In the genomic region with DNA sequence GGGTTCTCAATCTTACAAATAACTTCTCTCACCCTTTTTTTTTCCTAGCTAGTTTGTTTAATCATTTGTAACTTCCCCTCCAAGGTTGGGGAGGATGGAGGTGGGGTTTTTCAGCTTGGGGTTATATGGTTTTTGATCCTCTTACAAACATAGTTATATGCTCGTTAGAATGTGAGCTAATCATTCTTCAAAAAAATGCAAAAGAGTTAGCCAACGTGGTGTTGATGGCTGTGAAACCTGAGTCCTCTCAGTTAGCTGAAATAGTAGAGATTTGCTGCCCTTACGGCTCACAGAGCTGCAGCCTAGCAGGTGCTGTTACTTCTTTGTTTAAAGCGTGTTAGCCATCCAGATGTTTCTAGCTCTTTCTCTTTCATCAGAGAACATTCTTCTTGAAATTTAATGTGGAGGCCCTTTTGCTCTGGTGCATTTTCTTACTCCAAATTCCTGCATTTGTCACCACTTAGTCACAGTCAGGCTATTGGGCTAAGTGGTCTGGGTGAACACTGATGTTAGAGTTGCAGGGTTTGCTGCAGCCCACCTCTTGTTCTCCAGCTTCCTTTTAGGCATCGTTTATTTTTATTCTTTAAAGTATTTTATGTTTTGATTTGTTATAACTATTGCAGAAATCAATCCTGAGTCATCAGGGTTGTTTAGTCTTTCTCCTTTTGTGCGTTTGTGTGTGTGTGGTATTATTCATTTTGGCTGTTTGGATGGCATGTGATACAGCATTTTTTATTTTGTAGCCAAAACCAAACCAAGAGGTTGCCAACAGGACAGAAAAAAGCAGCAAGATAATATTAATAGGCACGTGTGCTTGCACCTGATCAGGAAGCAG, we compare ENCODE assay signal across 8 cellular contexts. TPM values are rescaled to one million over a fixed set of nuclear protein-coding genes. Genes with fewer than 3 reads are reported as not detected.
DNase-seq lines count a peak whose midpoint lies in the region; ATAC-seq and TF ChIP-seq lines count a peak whose summit lies in the region.

No MANE protein-coding gene starts in this region.

- peak; percentile 97 for ATAC-seq in GM18511 (IDR thresholded peaks at IDR 0.05; ENCODE audit: unreplicated experiment)
- no peak for ATAC-seq in Right ventricle myocardium superior (ENCODE audit: poor library complexity)

- no peaks in the 10 kb centered on the region for H3K9me3 Mint-ChIP-seq in HFFc6

- H3K27me3 Mint-ChIP-seq in HFFc6 (ENCODE audit: insufficient read depth) = no peaks in the 10 kb centered on the region; the same call in none of the 2 replicates

- peak; percentile 80 for DNase-seq in HFFc6
- DNase-seq in RPMI8226 = no peak
- DNase-seq in activated naive CD4-positive, alpha-beta T cell treated with Interleukin-2 at 50 U/mL for 16 hours = no peak
- DNase-seq in Right ventricle myocardium superior = no peak
- no peak for DNase-seq in ascending aorta (ENCODE audit: low spot score in 2 of 2)

- H3K9ac ChIP-seq in OCI-LY3 (ENCODE audit: low read length) = peak overlapping the region; percentile 42

- intact Hi-C loops in Right ventricle myocardium superior (cut with DNase I) = no loop called here
- intact Hi-C loops in ascending aorta (cut with DNase I) = no loop called here

- TF ChIP-seq CTCF in HFFc6 (IDR thresholded peaks at IDR 0.05) = no peak
- no peak for TF ChIP-seq CTCF in OCI-LY3 (IDR thresholded peaks at IDR 0.05; ENCODE audit: low read depth, low read length)
- no peak for TF ChIP-seq CTCF in ascending aorta (IDR thresholded peaks at IDR 0.05)

- H3K4me3 ChIP-seq in OCI-LY3 (ENCODE audit: low read length) (peak overlapping the region; percentile 66), mesodermal cell (ENCODE audit: extremely low read depth, insufficient read depth, low read length, poor library complexity, severe bottlenecking) (no peak overlapping the region), ascending aorta (no peak overlapping the region)

- H3K9me3 ChIP-seq in OCI-LY3 (ENCODE audit: insufficient read depth, low read length) = no peaks in the 10 kb centered on the region
- H3K9me3 ChIP-seq in mesodermal cell (ENCODE audit: control insufficient read depth, low read length) = no peaks in the 10 kb centered on the region
- H3K9me3 ChIP-seq in ascending aorta = no peaks in the 10 kb centered on the region

- H3K36me3 Mint-ChIP-seq in HFFc6 (ENCODE audit: low read depth) = no peaks in the 10 kb centered on the region

- H3K4me2 ChIP-seq in OCI-LY3 (ENCODE audit: low read length) = peak overlapping the region; percentile 85

- H3K27ac Mint-ChIP-seq in HFFc6 = peak overlapping the region; percentile 78

- peak overlapping the region; percentile 80 for H3K4me3 Mint-ChIP-seq in HFFc6

- peaks cover 97% of the 10 kb centered on the region for H3K79me2 ChIP-seq in OCI-LY3 (ENCODE audit: low read length)

- H4K20me1 ChIP-seq in OCI-LY3 (ENCODE audit: insufficient read depth, low read length) = no peaks in the 10 kb centered on the region

- peaks cover 96% of the 10 kb centered on the region for H3K4me1 Mint-ChIP-seq in HFFc6 (ENCODE audit: low read depth)

- H3K36me3 ChIP-seq in OCI-LY3 (replicated peaks; ENCODE audit: low read depth, low read length) (no peaks in the 10 kb centered on the region), mesodermal cell (ENCODE audit: control insufficient read depth, insufficient read depth, low read length) (no peaks in the 10 kb centered on the region), ascending aorta (no peaks in the 10 kb centered on the region)

- H3K27ac ChIP-seq in OCI-LY3 (ENCODE audit: low read length) = peak overlapping the region; percentile 89
- H3K27ac ChIP-seq in mesodermal cell (ENCODE audit: low read depth, low read length, severe bottlenecking) = peak overlapping the region; percentile 78
- H3K27ac ChIP-seq in ascending aorta = no peak overlapping the region

- 47 to 54% methylated on average over 4 of the region's 7 CpGs for WGBS in mesodermal cell (ENCODE audit: insufficient coverage in 2 of 2), 2 experiments

- H3K27me3 ChIP-seq in OCI-LY3 (ENCODE audit: low read depth, low read length) = no peaks in the 10 kb centered on the region
- H3K27me3 ChIP-seq in ascending aorta = no peaks in the 10 kb centered on the region

- H3K4me1 ChIP-seq in OCI-LY3 (ENCODE audit: low read length) = peaks cover 53% of the 10 kb centered on the region
- peaks cover 50% of the 10 kb centered on the region for H3K4me1 ChIP-seq in mesodermal cell (ENCODE audit: control insufficient read depth, insufficient read depth, low read length, poor library complexity, severe bottlenecking)
- peaks cover 0 to 25% of the 10 kb centered on the region in 2 donors for H3K4me1 ChIP-seq in ascending aorta

- no peak overlapping the region for H2AFZ ChIP-seq in OCI-LY3 (ENCODE audit: low read depth, low read length)

RNA-seq across cellular contexts. Expression of a gene that starts 41.1 kb away (rescaled TPM):
- 10 to 100 TPM; 57.0 to 58.7 (median 57.8) TPM for total RNA-seq in HFFc6 (2021; fragmentation: NEBNext Ultra II Directional; extraction: Animal tissue kit (Norgen Biotek cat#: 25700))
- 80.4 TPM for polyA plus RNA-seq in mesodermal cell (2013, experiment 1 of 2)
- 79.2 TPM for polyA plus RNA-seq in mesodermal cell (2013, experiment 2 of 2)
- 75.7 TPM for total RNA-seq in Right ventricle myocardium superior
- 39.8 TPM for total RNA-seq in ascending aorta

Comparison
In these comparisons a context has a peak if more than half of its experiments do, and no peak if none do; other contexts are left out.
1. H3K27ac ChIP-seq: peak in OCI-LY3 (single experiment) and mesodermal cell (single experiment); none in ascending aorta (0 of 2).